In genomic region chr16:46687486-46687885, GRCh38 we compare ENCODE assay signal across 10 cellular contexts. TPM values are rescaled to one million over a fixed set of nuclear protein-coding genes. Genes with fewer than 3 reads are reported as not detected.
DNase-seq lines count a peak whose midpoint lies in the region; ATAC-seq and TF ChIP-seq lines count a peak whose summit lies in the region.
"Had no signal": no experiment of that assay in that cellular context is flagged by ENCODE, and none has a peak within 500 bp of the region (broad histone marks: within the 10 kb centered on the region; RNA-seq: fewer than 3 reads in every experiment).

No MANE protein-coding gene starts in this region.

- intact Hi-C loops in activated CD8-positive, alpha-beta T cell treated with anti-CD3 and anti-CD28 coated beads for 36 hours (cut with micrococcal nuclease) = no loop called here

- TF ChIP-seq CTCF in WTC11 (IDR thresholded peaks at IDR 0.05) = no peak
- TF ChIP-seq CTCF in activated CD8-positive, alpha-beta T cell treated with anti-CD3 and anti-CD28 coated beads for 36 hours (IDR thresholded peaks at IDR 0.05) = no peak

- no peaks in the 10 kb centered on the region for H3K27me3 Mint-ChIP-seq in activated T-cell treated with anti-CD3 and anti-CD28 coated beads, Interleukin-2, amount 50 U/mL, for 72 hours (ENCODE audit: low read depth)
- no peaks in the 10 kb centered on the region for H3K27me3 Mint-ChIP-seq in activated T-cell treated with anti-CD3 and anti-CD28 coated beads, Interleukin-2, amount 50 U/mL, for 4 hours (ENCODE audit: low read depth)
- H3K27me3 Mint-ChIP-seq in WTC11 (ENCODE audit: low read depth) = no peaks in the 10 kb centered on the region
- H3K27me3 Mint-ChIP-seq in activated CD8-positive, alpha-beta T cell treated with anti-CD3 and anti-CD28 coated beads for 36 hours = no peaks in the 10 kb centered on the region

- H3K27ac Mint-ChIP-seq in activated T-cell treated with anti-CD3 and anti-CD28 coated beads, Interleukin-2, amount 50 U/mL, for 72 hours = peak overlapping the region; percentile 84
- H3K27ac Mint-ChIP-seq in WTC11 = peak overlapping the region; percentile 6; the same call in 1 of the 2 replicates
- H3K27ac Mint-ChIP-seq in activated CD8-positive, alpha-beta T cell treated with anti-CD3 and anti-CD28 coated beads for 36 hours = no peak overlapping the region

- H3K4me3 Mint-ChIP-seq in activated T-cell treated with anti-CD3 and anti-CD28 coated beads, Interleukin-2, amount 50 U/mL, for 72 hours = no peak overlapping the region
- no peak overlapping the region for H3K4me3 Mint-ChIP-seq in activated T-cell treated with anti-CD3 and anti-CD28 coated beads, Interleukin-2, amount 50 U/mL, for 4 hours
- no peak overlapping the region for H3K4me3 Mint-ChIP-seq in WTC11
- no peak overlapping the region for H3K4me3 Mint-ChIP-seq in activated CD8-positive, alpha-beta T cell treated with anti-CD3 and anti-CD28 coated beads for 36 hours

- WGBS in thymus = 89% methylated on average over 9 of the region's 9 CpGs

- DNase-seq in activated T-cell treated with anti-CD3 and anti-CD28 coated beads, Interleukin-2, amount 50 U/mL, for 72 hours = no peak
- DNase-seq in activated T-cell treated with anti-CD3 and anti-CD28 coated beads, Interleukin-2, amount 50 U/mL, for 4 hours = no peak
- no peak for DNase-seq in WTC11 (ENCODE audit: low spot score)
- DNase-seq in foreskin melanocyte = no peak
- no peak for DNase-seq in activated CD8-positive, alpha-beta T cell treated with anti-CD3 and anti-CD28 coated beads for 36 hours
- DNase-seq: NCI-H2171 had no signal

- peaks cover 18% of the 10 kb centered on the region for H3K4me1 ChIP-seq in iPS-18a (ENCODE audit: control insufficient read depth, low read depth, low read length)
- peaks cover 19% of the 10 kb centered on the region for H3K4me1 ChIP-seq in thymus (ENCODE audit: control insufficient read depth, insufficient read depth, low read length)

- ATAC-seq in activated T-cell treated with anti-CD3 and anti-CD28 coated beads, Interleukin-2, amount 50 U/mL, for 72 hours (replicated peaks in 1 of 2) = no peak
- ATAC-seq in activated T-cell treated with anti-CD3 and anti-CD28 coated beads, Interleukin-2, amount 50 U/mL, for 4 hours = no peak
- ATAC-seq in WTC11 = no peak
- no peak for ATAC-seq in activated CD8-positive, alpha-beta T cell treated with anti-CD3 and anti-CD28 coated beads for 36 hours
- ATAC-seq in GM21381 (IDR thresholded peaks at IDR 0.05; ENCODE audit: unreplicated experiment) = no peak

- peaks cover 6 to 13% of the 10 kb centered on the region in 2 donors for H3K36me3 Mint-ChIP-seq in activated T-cell treated with anti-CD3 and anti-CD28 coated beads, Interleukin-2, amount 50 U/mL, for 72 hours (ENCODE audit: insufficient read depth in 2 of 2)
- H3K36me3 Mint-ChIP-seq in activated T-cell treated with anti-CD3 and anti-CD28 coated beads, Interleukin-2, amount 50 U/mL, for 4 hours (ENCODE audit: insufficient read depth) = peaks cover 1% of the 10 kb centered on the region
- peaks cover 19% of the 10 kb centered on the region for H3K36me3 Mint-ChIP-seq in WTC11
- H3K36me3 Mint-ChIP-seq in activated CD8-positive, alpha-beta T cell treated with anti-CD3 and anti-CD28 coated beads for 36 hours (ENCODE audit: low read depth) = peaks cover 19% of the 10 kb centered on the region

- peak overlapping the region; percentile 90 for H3K4me3 ChIP-seq in iPS-18a (ENCODE audit: low read length)
- H3K4me3 ChIP-seq in thymus (ENCODE audit: low read length) = peak overlapping the region; percentile 88

- H3K9me3 ChIP-seq in iPS-18a (ENCODE audit: control insufficient read depth, low read depth, low read length) (no peaks in the 10 kb centered on the region), thymus (ENCODE audit: control insufficient read depth) (no peaks in the 10 kb centered on the region)
- H3K9me3 ChIP-seq: mucosa of descending colon had no signal

- no peaks in the 10 kb centered on the region for H3K27me3 ChIP-seq in iPS-18a (ENCODE audit: control insufficient read depth, insufficient read depth, low read length)
- H3K27me3 ChIP-seq in thymus (ENCODE audit: control insufficient read depth, insufficient read depth) = no peaks in the 10 kb centered on the region

- peaks cover 62% of the 10 kb centered on the region for H3K4me1 Mint-ChIP-seq in activated T-cell treated with anti-CD3 and anti-CD28 coated beads, Interleukin-2, amount 50 U/mL, for 72 hours (ENCODE audit: low read depth)
- peaks cover 44% of the 10 kb centered on the region for H3K4me1 Mint-ChIP-seq in activated T-cell treated with anti-CD3 and anti-CD28 coated beads, Interleukin-2, amount 50 U/mL, for 4 hours (ENCODE audit: low read depth)
- peaks cover 40% of the 10 kb centered on the region for H3K4me1 Mint-ChIP-seq in WTC11
- H3K4me1 Mint-ChIP-seq in activated CD8-positive, alpha-beta T cell treated with anti-CD3 and anti-CD28 coated beads for 36 hours (ENCODE audit: low read depth) = peaks cover 54% of the 10 kb centered on the region

- H3K27ac ChIP-seq in iPS-18a (ENCODE audit: low read length) = no peak overlapping the region
- no peak overlapping the region for H3K27ac ChIP-seq in thymus (ENCODE audit: low read depth)

- H3K9me3 Mint-ChIP-seq in activated T-cell treated with anti-CD3 and anti-CD28 coated beads, Interleukin-2, amount 50 U/mL, for 72 hours = no peaks in the 10 kb centered on the region
- no peaks in the 10 kb centered on the region for H3K9me3 Mint-ChIP-seq in activated T-cell treated with anti-CD3 and anti-CD28 coated beads, Interleukin-2, amount 50 U/mL, for 4 hours
- H3K9me3 Mint-ChIP-seq in WTC11 = no peaks in the 10 kb centered on the region
- H3K9me3 Mint-ChIP-seq in activated CD8-positive, alpha-beta T cell treated with anti-CD3 and anti-CD28 coated beads for 36 hours = no peaks in the 10 kb centered on the region

- POLR2A ChIA-PET in WTC11 (lab: Charles Lee) = no interaction called here
- POLR2A ChIA-PET in activated CD8-positive, alpha-beta T cell treated with anti-CD3 and anti-CD28 coated beads for 36 hours (lab: Charles Lee) = interaction anchor here (1.0 kb wide), 1 partner anchor 10 kb away, joined by 3 read pairs; no protein-coding TSS in a partner anchor

- H3K9ac ChIP-seq in iPS-18a (ENCODE audit: low read length) = peak overlapping the region; percentile 92

- H3K36me3 ChIP-seq in iPS-18a (ENCODE audit: control insufficient read depth, low read depth, low read length) = peaks cover 18% of the 10 kb centered on the region
- no peaks in the 10 kb centered on the region for H3K36me3 ChIP-seq in thymus (ENCODE audit: control insufficient read depth, insufficient read depth)

- CTCF ChIA-PET in WTC11 (lab: Charles Lee) = interaction anchor here (1.4 kb wide), 1 partner anchor 14 kb away, joined by 6 read pairs; no protein-coding TSS in a partner anchor
- CTCF ChIA-PET in activated CD8-positive, alpha-beta T cell treated with anti-CD3 and anti-CD28 coated beads for 36 hours (lab: Charles Lee) = interaction anchor here (1.3 to 1.9 kb wide), 2 partner anchors 10 to 14 kb away, joined by 4 to 9 read pairs; no protein-coding TSS in a partner anchor

TF ChIP-seq in WTC11, 78 proteins besides CTCF, POLR2A, EP300 and RAD21:
- TF ChIP-seq HMGA2 (CRISPR knock-in tag; IDR thresholded peaks at IDR 0.05) (no peak), IRF2 (CRISPR knock-in tag; IDR thresholded peaks at IDR 0.05; ENCODE audit: borderline replicate concordance, low read depth) (no peak), PRRX2 (CRISPR knock-in tag; IDR thresholded peaks at IDR 0.05) (no peak), TEAD1 (CRISPR knock-in tag; IDR thresholded peaks at IDR 0.05) (no peak), GABPB1 (CRISPR knock-in tag; IDR thresholded peaks at IDR 0.05) (no peak), SMAD3 (CRISPR knock-in tag; IDR thresholded peaks at IDR 0.05; ENCODE audit: borderline replicate concordance) (no peak), TCF7 (CRISPR knock-in tag; IDR thresholded peaks at IDR 0.05; ENCODE audit: low read depth) (no peak), ZNF263 (CRISPR knock-in tag; IDR thresholded peaks at IDR 0.05; ENCODE audit: low read depth) (no peak), ZNF423 (CRISPR knock-in tag; IDR thresholded peaks at IDR 0.05) (no peak), RELA (CRISPR knock-in tag; IDR thresholded peaks at IDR 0.05; ENCODE audit: borderline replicate concordance) (no peak)
- TF ChIP-seq, protein P1, sequence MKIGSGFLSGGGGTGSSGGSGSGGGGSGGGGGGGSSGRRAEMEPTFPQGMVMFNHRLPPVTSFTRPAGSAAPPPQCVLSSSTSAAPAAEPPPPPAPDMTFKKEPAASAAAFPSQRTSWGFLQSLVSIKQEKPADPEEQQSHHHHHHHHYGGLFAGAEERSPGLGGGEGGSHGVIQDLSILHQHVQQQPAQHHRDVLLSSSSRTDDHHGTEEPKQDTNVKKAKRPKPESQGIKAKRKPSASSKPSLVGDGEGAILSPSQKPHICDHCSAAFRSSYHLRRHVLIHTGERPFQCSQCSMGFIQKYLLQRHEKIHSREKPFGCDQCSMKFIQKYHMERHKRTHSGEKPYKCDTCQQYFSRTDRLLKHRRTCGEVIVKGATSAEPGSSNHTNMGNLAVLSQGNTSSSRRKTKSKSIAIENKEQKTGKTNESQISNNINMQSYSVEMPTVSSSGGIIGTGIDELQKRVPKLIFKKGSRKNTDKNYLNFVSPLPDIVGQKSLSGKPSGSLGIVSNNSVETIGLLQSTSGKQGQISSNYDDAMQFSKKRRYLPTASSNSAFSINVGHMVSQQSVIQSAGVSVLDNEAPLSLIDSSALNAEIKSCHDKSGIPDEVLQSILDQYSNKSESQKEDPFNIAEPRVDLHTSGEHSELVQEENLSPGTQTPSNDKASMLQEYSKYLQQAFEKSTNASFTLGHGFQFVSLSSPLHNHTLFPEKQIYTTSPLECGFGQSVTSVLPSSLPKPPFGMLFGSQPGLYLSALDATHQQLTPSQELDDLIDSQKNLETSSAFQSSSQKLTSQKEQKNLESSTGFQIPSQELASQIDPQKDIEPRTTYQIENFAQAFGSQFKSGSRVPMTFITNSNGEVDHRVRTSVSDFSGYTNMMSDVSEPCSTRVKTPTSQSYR (CRISPR knock-in tag; IDR thresholded peaks at IDR 0.05) = no peak

RNA-seq across cellular contexts. Expression of gene VPS35, which starts 1.5 kb away (rescaled TPM):
- total RNA-seq in activated T-cell treated with anti-CD3 and anti-CD28 coated beads, Interleukin-2, amount 50 U/mL, for 72 hours = 10 to 100 TPM; 68.0 to 77.4 TPM
- total RNA-seq in activated T-cell treated with anti-CD3 and anti-CD28 coated beads, Interleukin-2, amount 50 U/mL, for 4 hours = 10 to 100 TPM; 87.2 to 94.5 (median 94.5) TPM
- total RNA-seq in WTC11 (2021) = 59.2 to 72.1 TPM (median 62.1 TPM) in 3 replicates
- polyA plus RNA-seq in thymus = 32.9 TPM
- total RNA-seq in activated CD8-positive, alpha-beta T cell treated with anti-CD3 and anti-CD28 coated beads for 36 hours = 10 to 100 TPM; 83.4 to 94.9 TPM

RNA-seq across cellular contexts. Expression of gene ORC6, which starts 2.0 kb away (rescaled TPM):
- 10 to 100 TPM; 48.0 to 57.2 TPM for total RNA-seq in activated T-cell treated with anti-CD3 and anti-CD28 coated beads, Interleukin-2, amount 50 U/mL, for 72 hours
- total RNA-seq in activated T-cell treated with anti-CD3 and anti-CD28 coated beads, Interleukin-2, amount 50 U/mL, for 4 hours = 10 to 100 TPM; 47.8 to 56.0 (median 50.1) TPM
- 71.8 to 76.1 TPM (median 71.9 TPM) in 3 replicates for total RNA-seq in WTC11 (2021)
- 4.5 TPM for polyA plus RNA-seq in thymus
- total RNA-seq in activated CD8-positive, alpha-beta T cell treated with anti-CD3 and anti-CD28 coated beads for 36 hours = 10 to 100 TPM; 49.2 to 51.6 TPM
